15 cellular contexts compared by ENCODE assay signal in the genomic region with DNA sequence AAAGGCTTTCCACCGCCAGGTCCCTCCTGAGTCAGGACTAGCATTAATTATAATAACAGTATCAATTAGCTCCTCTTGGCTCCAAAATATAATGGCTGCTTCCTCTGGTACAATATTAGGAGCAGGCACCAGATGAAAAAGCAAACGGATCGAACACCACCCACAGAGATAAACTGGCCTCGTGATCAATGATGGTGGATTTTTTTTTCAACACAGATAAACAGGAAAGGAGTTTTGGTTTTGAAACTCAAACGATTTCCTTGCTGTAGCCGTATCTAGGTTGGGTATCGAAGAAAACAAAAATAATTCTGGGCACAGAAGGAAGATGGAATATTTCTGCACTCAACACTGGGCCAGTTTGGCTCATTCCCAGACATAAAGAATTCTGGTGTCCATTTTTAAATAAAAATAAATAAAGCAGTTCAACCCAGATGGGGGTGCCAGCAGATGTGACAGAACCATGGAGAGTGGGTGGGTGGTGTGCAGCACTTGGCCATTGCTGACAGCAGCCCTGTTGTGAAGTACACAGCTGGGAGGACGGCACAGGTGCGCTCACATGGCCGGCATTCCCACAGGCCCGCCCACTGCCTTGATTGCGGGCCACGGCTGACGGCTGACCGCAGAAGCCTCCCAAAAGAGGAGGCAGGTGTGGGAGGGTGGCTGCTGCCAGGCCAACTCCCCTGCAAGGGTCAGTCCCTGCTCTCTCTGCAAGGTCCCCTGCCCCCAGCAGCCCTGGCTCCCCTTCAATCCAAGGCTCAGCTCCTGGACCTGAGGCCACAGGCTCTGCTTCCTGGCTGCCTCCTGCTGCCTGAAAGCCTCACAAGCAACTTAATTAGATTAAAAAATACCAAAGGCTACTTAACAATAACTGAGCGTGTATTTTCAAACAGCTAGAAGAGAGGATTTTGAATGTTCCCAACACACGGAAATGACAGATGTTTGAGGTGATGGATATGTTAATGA.
A peak's percentile ranks its signal among the peaks of the same experiment; 100 is the strongest.
DNase-seq lines count a peak whose midpoint lies in the region; ATAC-seq and TF ChIP-seq lines count a peak whose summit lies in the region.
"Had no signal": no experiment of that assay in that cellular context is flagged by ENCODE, and none has a peak within 500 bp of the region (broad histone marks: within the 10 kb centered on the region; RNA-seq: fewer than 3 reads in every experiment).

No MANE protein-coding gene starts in this region.

- H3F3A ChIP-seq in neural progenitor cell (ENCODE audit: low read depth), result no peaks in the 10 kb centered on the region

- H3K79me2 ChIP-seq in neural progenitor cell (ENCODE audit: low read depth), result no peaks in the 10 kb centered on the region

- H3K4me2 ChIP-seq in neural progenitor cell, result no peak overlapping the region

- H3K9me3 Mint-ChIP-seq in neural progenitor cell, result peaks cover 3% of the 10 kb centered on the region

- H3K9me3 ChIP-seq in neural progenitor cell (ENCODE audit: low read depth), result no peaks in the 10 kb centered on the region
- H3K9me3 ChIP-seq: SJSA1, vagina had no signal

- peaks cover 8% of the 10 kb centered on the region for H3K4me1 ChIP-seq in neural progenitor cell
- H3K4me1 ChIP-seq: SJSA1, vagina had no signal

- peaks cover 4% of the 10 kb centered on the region for H3K27me3 Mint-ChIP-seq in neural progenitor cell (ENCODE audit: insufficient read depth, low read depth)

- peaks cover 10% of the 10 kb centered on the region for H3K4me1 Mint-ChIP-seq in neural progenitor cell

- no peaks in the 10 kb centered on the region for H3K36me3 Mint-ChIP-seq in neural progenitor cell
- H3K36me3 Mint-ChIP-seq: naive thymus-derived CD8-positive, alpha-beta T cell had no signal

- TF ChIP-seq CTCF in coronary artery (IDR thresholded peaks at IDR 0.05) (no peak), neural progenitor cell (IDR thresholded peaks at IDR 0.05) (no peak)

- H4K20me1 ChIP-seq in neural progenitor cell (ENCODE audit: low read depth), result no peaks in the 10 kb centered on the region

- DNase-seq in NCI-H748 (lab: John Stamatoyannopoulos, UW; ENCODE audit: unreplicated experiment) (peak; percentile 36), NCI-H748 treated with DMSO at 0.1 percent for 48 hours (lab: John Stamatoyannopoulos, UW) (no peak), NCI-H146 treated with DMSO at 0.1 percent for 48 hours (lab: John Stamatoyannopoulos, UW; ENCODE audit: unreplicated experiment) (peak; percentile 86), coronary artery (ENCODE audit: low spot score) (no peak), neural progenitor cell (ENCODE audit: low spot score) (peak; percentile 21), NCI-H128 (lab: John Stamatoyannopoulos, UW; ENCODE audit: unreplicated experiment) (no peak), COLO829 (ENCODE audit: low spot score) (no peak)
- DNase-seq: activated CD4-positive, alpha-beta T cell treated with anti-CD3 and anti-CD28 coated beads, Interleukin-2, amount 50 U/mL, for 48 hours; cerebellar nuclear complex; mammary epithelial cell; naive thymus-derived CD8-positive, alpha-beta T cell; NCI-H1436 had no signal

- H3K27me3 ChIP-seq in neural progenitor cell, result no peaks in the 10 kb centered on the region
- H3K27me3 ChIP-seq: SJSA1, vagina had no signal

- no peaks in the 10 kb centered on the region for H3K36me3 ChIP-seq in neural progenitor cell
- H3K36me3 ChIP-seq: SJSA1, vagina had no signal

- no peak overlapping the region for H3K9ac ChIP-seq in neural progenitor cell

- H3K27ac Mint-ChIP-seq in neural progenitor cell, result peak overlapping the region; percentile 7

- H3K4me3 ChIP-seq in coronary artery (peak overlapping the region; percentile 30), neural progenitor cell (no peak overlapping the region)
- H3K4me3 ChIP-seq: SJSA1, vagina had no signal

- H3K27ac ChIP-seq in coronary artery (peak overlapping the region in 1 of 2 donors; percentile 28), neural progenitor cell (no peak overlapping the region)
- H3K27ac ChIP-seq: SJSA1, vagina had no signal

- no peak overlapping the region for H2AFZ ChIP-seq in neural progenitor cell (replicated peaks)

- H3K4me3 Mint-ChIP-seq in neural progenitor cell, result no peak overlapping the region
- H3K4me3 Mint-ChIP-seq: naive thymus-derived CD8-positive, alpha-beta T cell had no signal

- no peak for ATAC-seq in GM21360 (IDR thresholded peaks at IDR 0.05; ENCODE audit: unreplicated experiment)
- ATAC-seq: naive thymus-derived CD8-positive, alpha-beta T cell had no signal

Comparison
In these comparisons a context has a peak if more than half of its experiments do, and no peak if none do; other contexts are left out.
1. DNase-seq: peak in NCI-H748 (single experiment), NCI-H146 treated with DMSO at 0.1 percent for 48 hours (single experiment) and neural progenitor cell (single experiment); none in NCI-H748 treated with DMSO at 0.1 percent for 48 hours (single experiment), coronary artery (single experiment), NCI-H128 (single experiment) and COLO829 (single experiment).